In genomic region chr3:40908612-40909011, GRCh38 we compare ENCODE assay signal across 18 cellular contexts.
DNase-seq lines count a peak whose midpoint lies in the region; ATAC-seq and TF ChIP-seq lines count a peak whose summit lies in the region.
"Had no signal": no experiment of that assay in that cellular context is flagged by ENCODE, and none has a peak within 500 bp of the region (broad histone marks: within the 10 kb centered on the region; RNA-seq: fewer than 3 reads in every experiment).

No MANE protein-coding gene starts in this region.

- no peaks in the 10 kb centered on the region for H3K9me3 ChIP-seq in hepatocyte (ENCODE audit: low read depth)

- no peaks in the 10 kb centered on the region for H3K4me1 Mint-ChIP-seq in mesothelial cell of epicardium

- peak overlapping the region; percentile 18 for H3K4me3 ChIP-seq in hepatocyte
- H3K4me3 ChIP-seq: K562 had no signal

- H4K20me1 ChIP-seq in hepatocyte (ENCODE audit: insufficient read depth, poor library complexity, severe bottlenecking) = no peaks in the 10 kb centered on the region

- no peaks in the 10 kb centered on the region for H3K79me2 ChIP-seq in hepatocyte

- H2AFZ ChIP-seq in hepatocyte = peak overlapping the region; percentile 88

- H3K27ac Mint-ChIP-seq in mesothelial cell of epicardium = no peak overlapping the region

- WGBS in hepatocyte (ENCODE audit: low lambda C conversion rate, missing lambda C conversion rate) = 88% methylated on average over 3 of the region's 3 CpGs

- ATAC-seq in HG03135 (IDR thresholded peaks at IDR 0.05; ENCODE audit: unreplicated experiment) = no peak
- no peak for ATAC-seq in HG03159 (IDR thresholded peaks at IDR 0.05; ENCODE audit: unreplicated experiment)
- ATAC-seq in GM19328 (IDR thresholded peaks at IDR 0.05; ENCODE audit: unreplicated experiment) = no peak
- ATAC-seq: K562, Right ventricle myocardium inferior, SK-N-SH treated with all-trans-retinoic acid at 6 μM for 48 hours had no signal

- DNase-seq in NCI-H748 (lab: John Stamatoyannopoulos, UW; ENCODE audit: unreplicated experiment) (peak; percentile 15), NCI-H748 treated with DMSO at 0.1 percent for 48 hours (lab: John Stamatoyannopoulos, UW) (no peak), hepatocyte (ENCODE audit: low spot score) (no peak), mesothelial cell of epicardium (ENCODE audit: low spot score in 2 of 2, unreplicated experiment in 2 of 2) (peak in 1 of 2 experiments; percentile 9), DMS79 (lab: John Stamatoyannopoulos, UW) (no peak)
- DNase-seq: C1 segment of cervical spinal cord, DMS 273 treated with DMSO at 0.1 percent for 48 hours, HCEC 1CT, NCI-H1436, NCI-H2029 treated with DMSO at 0.1 percent for 48 hours, NCI-H524 treated with DMSO at 0.1 percent for 48 hours had no signal

- H3K4me3 Mint-ChIP-seq in mesothelial cell of epicardium = peak overlapping the region; percentile 86

- TF ChIP-seq CTCF in hepatocyte (IDR thresholded peaks at IDR 0.05; ENCODE audit: poor library complexity) (no peak), mesothelial cell of epicardium (IDR thresholded peaks at IDR 0.05; ENCODE audit: unreplicated experiment) (no peak)

- peaks cover 7% of the 10 kb centered on the region for H3K36me3 Mint-ChIP-seq in mesothelial cell of epicardium

- H3K9me2 ChIP-seq in hepatocyte (replicated peaks; ENCODE audit: insufficient read depth) = no peaks in the 10 kb centered on the region

- H3K27me3 Mint-ChIP-seq in mesothelial cell of epicardium (ENCODE audit: low read depth) = no peaks in the 10 kb centered on the region

- H3K36me3 ChIP-seq in hepatocyte (replicated peaks; ENCODE audit: insufficient read depth, low read depth) = no peaks in the 10 kb centered on the region

- H3K4me2 ChIP-seq in hepatocyte = peak overlapping the region; percentile 77

- H3K4me1 ChIP-seq in hepatocyte (ENCODE audit: insufficient read depth) = peaks cover 18% of the 10 kb centered on the region

- H3K27me3 ChIP-seq in hepatocyte = no peaks in the 10 kb centered on the region

- H3K9me3 Mint-ChIP-seq in mesothelial cell of epicardium = peaks cover 5% of the 10 kb centered on the region

- no peak overlapping the region for H3K27ac ChIP-seq in hepatocyte
- H3K27ac ChIP-seq: 22Rv1 had no signal
